In genomic region chr14:99234366-99234765, GRCh38 we compare ENCODE assay signal across 1 cellular context.
TF ChIP-seq lines count a peak whose summit lies in the region.

No MANE protein-coding gene starts in this region.

TF ChIP-seq in GM23338, 12 proteins besides CTCF, POLR2A, EP300 and RAD21 (continued from another document):
- TF ChIP-seq ZNF462 (CRISPR knock-in tag; IDR thresholded peaks at IDR 0.05) (no peak), CREB1 (CRISPR knock-in tag; IDR thresholded peaks at IDR 0.05; ENCODE audit: low read depth) (no peak), JUNB (IDR thresholded peaks at IDR 0.05; ENCODE audit: unreplicated experiment) (no peak), POLR2AphosphoS5 (IDR thresholded peaks at IDR 0.05; ENCODE audit: low read depth) (no peak), ETS1 (IDR thresholded peaks at IDR 0.05) (no peak), REST (IDR thresholded peaks at IDR 0.05; ENCODE audit: unreplicated experiment) (no peak), NANOG (IDR thresholded peaks at IDR 0.05; ENCODE audit: borderline replicate concordance) (no peak), EZH2 (IDR thresholded peaks at IDR 0.05; ENCODE audit: low read depth, unreplicated experiment) (no peak)
